8 cellular contexts compared by ENCODE assay signal in genomic region chrX:16946971-16947562, GRCh38. TPM values are rescaled to one million over a fixed set of nuclear protein-coding genes. Genes with fewer than 3 reads are reported as not detected.
DNase-seq lines count a peak whose midpoint lies in the region; ATAC-seq, FAIRE-seq and TF ChIP-seq lines count a peak whose summit lies in the region.

No MANE protein-coding gene starts in this region.

- in situ Hi-C loops in HepG2 (cut with HindIII; ENCODE audit: extremely low pct_ligation_motif_present, low pct_unique_long_range_greater_than_20kb), result no loop called here

- H2BK15ac ChIP-seq in H9 (ENCODE audit: low read depth, low read length), result no peak overlapping the region

- CTCF ChIA-PET in OCI-LY7 (lab: Charles Lee; ENCODE audit: unreplicated experiment) (no interaction called here), HepG2 (lab: Yijun Ruan, JAX; ENCODE audit: low intra/inter-chr PET ratio, low total read pairs) (no interaction called here), RWPE1 (lab: Yijun Ruan, JAX) (interaction anchor here (1.5 kb wide), 1 partner anchor 99 kb away, joined by 5 read pairs; no protein-coding TSS in a partner anchor)

- TF ChIP-seq CTCF in GM10266 (IDR thresholded peaks at IDR 0.05; ENCODE audit: control insufficient read depth, insufficient read depth, low read depth, missing control alignments) (no peak), H9 (conservative IDR thresholded peaks at IDR 0.05) (no peak), OCI-LY7 (conservative IDR thresholded peaks at IDR 0.05; ENCODE audit: low read length) (no peak), brain (conservative IDR thresholded peaks at IDR 0.05) (no peak), HepG2 (CRISPR knock-in tag; IDR thresholded peaks at IDR 0.05) (no peak), testis (IDR thresholded peaks at IDR 0.05) (no peak), RWPE1 (conservative IDR thresholded peaks at IDR 0.05; ENCODE audit: low read depth) (no peak)

- H3K56ac ChIP-seq in H9 (ENCODE audit: insufficient read length, low read depth, low read length), result no peak overlapping the region

- H3K4me1 ChIP-seq in H9 (ENCODE audit: insufficient read depth, low read length) (no peaks in the 10 kb centered on the region), OCI-LY7 (ENCODE audit: insufficient read depth, low read length, poor library complexity, severe bottlenecking) (no peaks in the 10 kb centered on the region), HepG2 (ENCODE audit: insufficient read depth, low read length) (peaks cover 5% of the 10 kb centered on the region; the same call in 1 of the 2 replicates), testis (no peaks in the 10 kb centered on the region)

- no peak for TF ChIP-seq RAD21 in HepG2 (CRISPR knock-in tag; IDR thresholded peaks at IDR 0.05)

- peak overlapping the region; percentile 81 for H3K4me2 ChIP-seq in H9 (ENCODE audit: insufficient read depth, insufficient read length, low read length)
- peak overlapping the region; percentile 80 for H3K4me2 ChIP-seq in OCI-LY7 (ENCODE audit: low read length)
- peak overlapping the region; percentile 73 for H3K4me2 ChIP-seq in HepG2 (ENCODE audit: low read depth, low read length)

- H3K9me3 ChIP-seq in H9 (ENCODE audit: control insufficient read depth, low read depth, low read length) (no peaks in the 10 kb centered on the region), OCI-LY7 (ENCODE audit: low read length) (no peaks in the 10 kb centered on the region), HepG2 (ENCODE audit: low read length) (no peaks in the 10 kb centered on the region), testis (no peaks in the 10 kb centered on the region)

- H3K36me3 ChIP-seq in OCI-LY7 (ENCODE audit: insufficient read depth, low read length), result no peaks in the 10 kb centered on the region
- H3K36me3 ChIP-seq in HepG2 (replicated peaks in 1 of 2; ENCODE audit: control insufficient read depth in 1 of 2, insufficient read depth in 2 of 2, low read length in 2 of 2), result no peaks in the 10 kb centered on the region
- no peaks in the 10 kb centered on the region for H3K36me3 ChIP-seq in testis (ENCODE audit: low read depth, missing control alignments)

- WGBS in H9 (ENCODE audit: extremely low coverage, insufficient read length, low lambda C conversion rate), result no CpG with 5 or more reads among the region's 43 CpGs
- 0% methylated on average over 2 of the region's 43 CpGs for WGBS in HepG2 (ENCODE audit: low lambda C conversion rate)
- 0% methylated on average over 1 to 13 of the region's 43 CpGs for WGBS in testis, 2 donors

- H3K9ac ChIP-seq in H9 (ENCODE audit: extremely low read depth, insufficient read length, low read length), result peak overlapping the region; percentile 17
- no peak overlapping the region for H3K9ac ChIP-seq in HepG2 (ENCODE audit: insufficient read depth, low read depth, low read length)

- BruUV-seq in OCI-LY7 (replicated peaks; lab: Mats Ljungman, UMichigan) (no TSS peak), HepG2 (replicated peaks; lab: Mats Ljungman, UMichigan) (no TSS peak)

- H3K79me2 ChIP-seq in H9 (ENCODE audit: insufficient read depth, low read length) (no peaks in the 10 kb centered on the region), OCI-LY7 (ENCODE audit: insufficient read depth, low read depth, low read length) (no peaks in the 10 kb centered on the region), HepG2 (ENCODE audit: insufficient read depth, low read length) (no peaks in the 10 kb centered on the region)

- H3K9me3 Mint-ChIP-seq in H9, result peaks cover 3 to 9% of the 10 kb centered on the region in 2 experiments; a peak in 3 of 5 replicates
- H3K9me3 Mint-ChIP-seq in brain, result peaks cover 2 to 17% (median 13%) of the 10 kb centered on the region in 5 experiments

- TF ChIP-seq POLR2A in HepG2 (IDR thresholded peaks at IDR 0.05; ENCODE audit: insufficient read depth in 1 of 2, low read depth in 2 of 2, low read length in 2 of 2) (no peak), testis (IDR thresholded peaks at IDR 0.05) (no peak)

- H3K4me3 Mint-ChIP-seq in H9 (peak overlapping the region; percentile 86 to 95), brain (peak overlapping the region; percentile 86 to 99 (median 97))

- H3K79me1 ChIP-seq in H9 (ENCODE audit: insufficient read depth, low read depth, low read length, poor library complexity, severe bottlenecking), result no peaks in the 10 kb centered on the region

- peaks cover 41% of the 10 kb centered on the region for H3K27me3 Mint-ChIP-seq in H9 (ENCODE audit: low read depth)
- H3K27me3 Mint-ChIP-seq in brain, result peaks cover 18% of the 10 kb centered on the region

- no peak for FAIRE-seq in HepG2 (lab: Jason Lieb, UNC)

- no peak overlapping the region for H4K91ac ChIP-seq in H9 (ENCODE audit: insufficient read length, low read depth, low read length)

- H2BK20ac ChIP-seq in H9 (ENCODE audit: low read depth, low read length, poor library complexity, severe bottlenecking), result no peak overlapping the region

- POLR2A ChIA-PET in OCI-LY7 (lab: Charles Lee), result interaction anchor here (0.7 to 1.8 kb wide), 3 partner anchors 9 to 65 kb away, joined by 3 to 4 read pairs (median 4); no protein-coding TSS in a partner anchor
- POLR2A ChIA-PET in HepG2 (lab: Yijun Ruan, JAX), result no interaction called here
- POLR2A ChIA-PET in RWPE1 (lab: Yijun Ruan, JAX; ENCODE audit: low non-redundant PET), result no interaction called here

- DNase-seq in GM10266 (ENCODE audit: extremely low spot score) (peak; percentile 12), H9 (no peak), OCI-LY7 (ENCODE audit: low spot score) (peak; percentile 1), HepG2 (ENCODE audit: low spot score) (no peak), testis (peak; percentile 19), NAMALWA (ENCODE audit: low spot score) (no peak), RWPE1 (ENCODE audit: low spot score) (no peak)

- ATAC-seq in HepG2, result peak; percentile 36

- H2BK120ac ChIP-seq in H9 (ENCODE audit: low read depth, low read length, poor library complexity, severe bottlenecking), result no peak overlapping the region

- H4K8ac ChIP-seq in H9 (replicated peaks; ENCODE audit: insufficient read length, low read depth, low read length), result no peak overlapping the region

- H2BK5ac ChIP-seq in H9 (ENCODE audit: insufficient read length, low read length), result no peak overlapping the region

- H4K20me1 ChIP-seq in H9 (ENCODE audit: control insufficient read depth, insufficient read depth, insufficient read length), result no peaks in the 10 kb centered on the region
- H4K20me1 ChIP-seq in OCI-LY7 (ENCODE audit: insufficient read depth, low read length), result no peaks in the 10 kb centered on the region
- H4K20me1 ChIP-seq in HepG2 (ENCODE audit: insufficient read depth, low read length), result no peaks in the 10 kb centered on the region

- no peak overlapping the region for H3K23ac ChIP-seq in H9 (ENCODE audit: insufficient read length, low read depth, low read length)

- no peaks in the 10 kb centered on the region for H3K9me2 ChIP-seq in OCI-LY7 (ENCODE audit: insufficient read depth, low read length)

- H3K18ac ChIP-seq in H9 (ENCODE audit: insufficient read length, low read depth, low read length), result peak overlapping the region; percentile 61

- H4K5ac ChIP-seq in H9 (ENCODE audit: insufficient read length, low read depth, low read length), result no peak overlapping the region

- H3K27me3 ChIP-seq in H9 (ENCODE audit: insufficient read depth, low read length) (peaks cover 7% of the 10 kb centered on the region; the same call in 1 of the 2 replicates), HepG2 (ENCODE audit: control insufficient read depth in 1 of 2, insufficient read depth in 2 of 2, low read length in 2 of 2) (0 out of 5 replicates have a peak, but pooled peaks cover 0 to 4% of the 10 kb centered on the region in 2 experiments), testis (no peaks in the 10 kb centered on the region)

- H3K4me3 ChIP-seq in OCI-LY7 (ENCODE audit: low read depth, low read length, poor library complexity, severe bottlenecking), result peak overlapping the region; percentile 70
- H3K4me3 ChIP-seq in HepG2 (replicated peaks in 1 of 3; ENCODE audit: insufficient read depth in 1 of 3, low read depth in 2 of 3, low read length in 3 of 3), result peak overlapping the region; percentile 34 to 66 (median 55); a peak in 5 of 6 replicates
- H3K4me3 ChIP-seq in testis, result peak overlapping the region; percentile 57 to 63

- H3K4ac ChIP-seq in H9 (ENCODE audit: low read depth, low read length), result no peak overlapping the region

- H3K36me3 Mint-ChIP-seq in H9 (ENCODE audit: insufficient read depth in 1 of 3, low read depth in 3 of 3), result peaks cover 0 to 2% (median 0%) of the 10 kb centered on the region in 3 experiments; a peak in 1 of 7 replicates
- H3K36me3 Mint-ChIP-seq in brain, result no peaks in the 10 kb centered on the region

- intact Hi-C loops in OCI-LY7 (cut with micrococcal nuclease; ENCODE audit: unreplicated experiment), result loop anchor here (2.0 kb wide), 1 partner anchor 64 kb away; no protein-coding TSS in a partner anchor
- intact Hi-C loops in HepG2 (cut with micrococcal nuclease; ENCODE audit: unreplicated experiment), result loop anchor here (1.0 kb wide), 1 partner anchor 99 kb away; no protein-coding TSS in a partner anchor
- intact Hi-C loops in testis (cut with DNase I; ENCODE audit: low total_unique reads), result no loop called here

- H3T11ph ChIP-seq in H9 (ENCODE audit: low read length), result no peak overlapping the region

- TF ChIP-seq EP300 in HepG2 (IDR thresholded peaks at IDR 0.05; ENCODE audit: low read depth in 2 of 2, low read length in 2 of 2) (no peak), HepG2 (CRISPR knock-in tag; IDR thresholded peaks at IDR 0.05; ENCODE audit: borderline replicate concordance) (no peak)

- H3K14ac ChIP-seq in H9 (ENCODE audit: insufficient read depth, low read length), result no peak overlapping the region

- peaks cover 6% of the 10 kb centered on the region for H3K23me2 ChIP-seq in H9 (ENCODE audit: insufficient read length, low read depth, low read length, poor library complexity, severe bottlenecking)

- H3K27ac Mint-ChIP-seq in H9, result peak overlapping the region in 1 of 3 experiments; percentile 72; a peak in 1 of 7 replicates
- H3K27ac Mint-ChIP-seq in brain, result peak overlapping the region in 4 of 5 experiments; percentile 36 to 91 (median 51)

- H2BK12ac ChIP-seq in H9 (ENCODE audit: insufficient read length, low read depth, low read length), result no peak overlapping the region

- H3K4me1 Mint-ChIP-seq in H9 (peaks cover 12 to 14% of the 10 kb centered on the region in 2 experiments), brain (peaks cover 15% of the 10 kb centered on the region)

- no peak overlapping the region for H3K27ac ChIP-seq in H9 (ENCODE audit: insufficient read length, low read depth, low read length)
- no peak overlapping the region for H3K27ac ChIP-seq in OCI-LY7 (ENCODE audit: low read depth, low read length, poor library complexity, severe bottlenecking)
- no peak overlapping the region for H3K27ac ChIP-seq in HepG2 (ENCODE audit: extremely low read length, insufficient read depth, low read length)
- H3K27ac ChIP-seq in testis, result peak overlapping the region; percentile 24 to 53
- H3K27ac ChIP-seq in RWPE1, result no peak overlapping the region

- no peak overlapping the region for H2AFZ ChIP-seq in H9 (ENCODE audit: low read length)
- no peak overlapping the region; the same call in 1 of the 2 replicates for H2AFZ ChIP-seq in OCI-LY7 (ENCODE audit: low read length)
- H2AFZ ChIP-seq in HepG2 (ENCODE audit: low read length), result no peak overlapping the region

- no peak overlapping the region for H2AK5ac ChIP-seq in H9 (ENCODE audit: insufficient read length, low read length)

RNA-seq across cellular contexts. Expression of gene REPS2, which starts 0.6 kb away (rescaled TPM):
- 3.7 and 4.7 TPM in 2 replicates for total RNA-seq in H9 (2021)
- total RNA-seq in OCI-LY7 (2014; rRNA removed; shearing (Covaris generic)), result 0.41 and 3.7 TPM in 2 replicates
- 3.8 and 4.0 TPM in 2 replicates for total RNA-seq in OCI-LY7 (2022)
- polyA plus RNA-seq in brain (ENCODE audit: insufficient read depth, low read depth, low replicate concordance), result 7.7 TPM
- 0.58 and 0.84 TPM in 2 replicates for total RNA-seq in HepG2 (2016; rRNA removed; fragmentation: Illumina TruSeq; extraction: Trizol)
- 0.79 and 1.2 TPM in 2 replicates for total RNA-seq in HepG2 (2016; cell fraction: cytosol; rRNA removed; fragmentation: Illumina TruSeq; extraction: Trizol; ENCODE audit: low read depth)
- total RNA-seq in HepG2 (2016; cell fraction: insoluble cytoplasmic fraction; rRNA removed; fragmentation: Illumina TruSeq; extraction: Trizol), result 0.43 and 0.73 TPM in 2 replicates
- total RNA-seq in HepG2 (2016; cell fraction: membrane; rRNA removed; fragmentation: Illumina TruSeq; extraction: Trizol), result 0.34 and 0.41 TPM in 2 replicates
- total RNA-seq in HepG2 (2016; cell fraction: nucleus; rRNA removed; fragmentation: Illumina TruSeq; extraction: Trizol), result 0.44 and 0.47 TPM in 2 replicates
- polyA plus RNA-seq in HepG2 (2011; rRNA removed), result 0.05 and 0.09 TPM in 2 replicates
- polyA plus RNA-seq in HepG2 (2011; cell fraction: cytosol; rRNA removed), result 0.04 and 0.13 TPM in 2 replicates
- polyA plus RNA-seq in HepG2 (2011; cell fraction: nucleus; rRNA removed), result 0.05 and 0.09 TPM in 2 replicates
- polyA plus RNA-seq in HepG2 (2012), result 0.23 and 1.3 TPM in 2 replicates
- 0.20 and 0.40 TPM in 2 replicates for polyA plus RNA-seq in HepG2 (2016; cell fraction: cytosol; fragmentation: Illumina TruSeq; extraction: Trizol; ENCODE audit: low read depth)
- 0.49 and 0.75 TPM in 2 replicates for polyA plus RNA-seq in HepG2 (2016; cell fraction: insoluble cytoplasmic fraction; fragmentation: Illumina TruSeq; extraction: Trizol; ENCODE audit: low read depth)
- 0.49 and 0.51 TPM in 2 replicates for polyA plus RNA-seq in HepG2 (2016; cell fraction: membrane; fragmentation: Illumina TruSeq; extraction: Trizol; ENCODE audit: low read depth)
- polyA plus RNA-seq in HepG2 (2016; cell fraction: nucleus; fragmentation: Illumina TruSeq; extraction: Trizol; ENCODE audit: insufficient read depth, low read depth), result 0.45 and 0.57 TPM in 2 replicates
- 0.34 and 6.5 TPM in 2 replicates for polyA minus RNA-seq in HepG2 (2011; rRNA and poly(A)+ RNA removed; ENCODE audit: low replicate concordance)
- polyA minus RNA-seq in HepG2 (2011; cell fraction: cytosol; rRNA and poly(A)+ RNA removed), result 0.10 and 0.26 TPM in 2 replicates
- polyA minus RNA-seq in HepG2 (2011; cell fraction: nucleus; rRNA and poly(A)+ RNA removed), result 0.64 and 0.75 TPM in 2 replicates
- total RNA-seq in testis, result 10 to 100 TPM; 13.2 to 19.6 TPM
- polyA plus RNA-seq in testis (ENCODE audit: insufficient read depth, low read depth, low replicate concordance), result 6.7 TPM

Comparison
In these comparisons a context has a peak if more than half of its experiments do, and no peak if none do; other contexts are left out.
1. DNase-seq: peak in GM10266 (single experiment), OCI-LY7 (single experiment) and testis (single experiment); none in H9 (single experiment), HepG2 (single experiment), NAMALWA (single experiment) and RWPE1 (single experiment).
2. H3K27ac ChIP-seq: peak in testis (2 of 2); none in H9 (single experiment), OCI-LY7 (single experiment), HepG2 (single experiment) and RWPE1 (single experiment).
3. Peak in every context shown above with its lines, with median percentiles within 50 percentile points of each other: H3K4me2 ChIP-seq and H3K4me3 ChIP-seq.